Comparison of ENCODE assay signal across 14 cellular contexts in genomic region chr2:219469186-219469724, GRCh38. TPM values are rescaled to one million over a fixed set of nuclear protein-coding genes. Genes with fewer than 3 reads are reported as not detected.
A peak's percentile ranks its signal among the peaks of the same experiment; 100 is the strongest.
DNase-seq lines count a peak whose midpoint lies in the region; ATAC-seq, FAIRE-seq and TF ChIP-seq lines count a peak whose summit lies in the region.
"Had no signal": no experiment of that assay in that cellular context is flagged by ENCODE, and none has a peak within 500 bp of the region (broad histone marks: within the 10 kb centered on the region; RNA-seq: fewer than 3 reads in every experiment).

No MANE protein-coding gene starts in this region.

- no peak overlapping the region for H3K4me3 ChIP-seq in fibroblast of the aortic adventitia (ENCODE audit: low read depth, low read length)
- H3K4me3 ChIP-seq in sigmoid colon, result no peak overlapping the region
- H3K4me3 ChIP-seq in upper lobe of left lung, result no peak overlapping the region
- H3K4me3 ChIP-seq: colonic mucosa, right lobe of liver had no signal

- 89% methylated on average over 16 of the region's 16 CpGs for WGBS in sigmoid colon, 2 donors
- WGBS in upper lobe of left lung, 2 donors, result 86 to 87% methylated on average over 13 to 16 of the region's 16 CpGs

- no peak for TF ChIP-seq POLR2A in sigmoid colon (IDR thresholded peaks at IDR 0.05)
- no peak for TF ChIP-seq POLR2A in GM12891 (IDR thresholded peaks at IDR 0.05; ENCODE audit: low read depth, low read length)
- no peak for TF ChIP-seq POLR2A in upper lobe of left lung (IDR thresholded peaks at IDR 0.05)

- DNase-seq in HCEC 1CT (peak; percentile 66), T1000 (lab: John Stamatoyannopoulos, UW) (peak; percentile 33), fibroblast of the aortic adventitia (ENCODE audit: low read depth) (peak; percentile 30), sigmoid colon (no peak), GM12891 (ENCODE audit: insufficient read length, low spot score) (no peak), upper lobe of left lung (no peak)
- DNase-seq: activated CD4-positive, alpha-beta T cell treated with anti-CD3 and anti-CD28 coated beads for 1 hour; colonic mucosa; right lobe of liver; SHP77 treated with DMSO at 0.1 percent for 48 hours had no signal

- peak overlapping the region; percentile 77 to 99 (median 99) for H3K27ac ChIP-seq in sigmoid colon
- no peak overlapping the region for H3K27ac ChIP-seq in upper lobe of left lung
- H3K27ac ChIP-seq: colonic mucosa, right lobe of liver had no signal

- intact Hi-C loops in sigmoid colon (cut with DNase I), result no loop called here

- H3K9me3 ChIP-seq in sigmoid colon (no peaks in the 10 kb centered on the region), upper lobe of left lung (no peaks in the 10 kb centered on the region)
- H3K9me3 ChIP-seq: colonic mucosa, right lobe of liver had no signal

- H3K4me1 ChIP-seq in sigmoid colon (peaks cover 0 to 60% (median 55%) of the 10 kb centered on the region in 4 donors), upper lobe of left lung (no peaks in the 10 kb centered on the region)
- H3K4me1 ChIP-seq: colonic mucosa, right lobe of liver had no signal

- peaks cover 7 to 92% (median 51%) of the 10 kb centered on the region in 4 donors for H3K36me3 ChIP-seq in sigmoid colon
- no peaks in the 10 kb centered on the region for H3K36me3 ChIP-seq in upper lobe of left lung
- H3K36me3 ChIP-seq: colonic mucosa, right lobe of liver had no signal

- FAIRE-seq in GM12891 (lab: Jason Lieb, UNC), result no peak
- FAIRE-seq: D721Med had no signal

- ATAC-seq in GM19397 (IDR thresholded peaks at IDR 0.05; ENCODE audit: unreplicated experiment) (no peak), GM18502 (IDR thresholded peaks at IDR 0.05; ENCODE audit: poor library complexity, unreplicated experiment) (no peak), upper lobe of left lung (ENCODE audit: low FRiP score in 2 of 2) (no peak)

- H3K27me3 ChIP-seq in sigmoid colon, result no peaks in the 10 kb centered on the region
- no peaks in the 10 kb centered on the region for H3K27me3 ChIP-seq in upper lobe of left lung
- H3K27me3 ChIP-seq: colonic mucosa, right lobe of liver had no signal

- TF ChIP-seq CTCF in fibroblast of the aortic adventitia (IDR thresholded peaks at IDR 0.05; ENCODE audit: insufficient read depth, low read length), result no peak
- no peak for TF ChIP-seq CTCF in sigmoid colon (IDR thresholded peaks at IDR 0.05)
- TF ChIP-seq CTCF in upper lobe of left lung (IDR thresholded peaks at IDR 0.05), result no peak

- TF ChIP-seq EP300 in sigmoid colon (IDR thresholded peaks at IDR 0.05), result no peak
- TF ChIP-seq EP300 in upper lobe of left lung (IDR thresholded peaks at IDR 0.05), result no peak

TF ChIP-seq in GM12891, 5 proteins besides CTCF, POLR2A, EP300 and RAD21:
- TF ChIP-seq POLR2AphosphoS5 (IDR thresholded peaks at IDR 0.05; ENCODE audit: low read depth, low read length) (no peak), TAF1 (IDR thresholded peaks at IDR 0.05; ENCODE audit: low read depth, low read length) (no peak), SPI1 (IDR thresholded peaks at IDR 0.05; ENCODE audit: low read depth, low read length) (no peak), POU2F2 (IDR thresholded peaks at IDR 0.05; ENCODE audit: low read depth, low read length) (no peak), PAX5 (IDR thresholded peaks at IDR 0.05; ENCODE audit: insufficient read depth, low read length, severe bottlenecking) (no peak)

RNA-seq across cellular contexts. Expression of gene GMPPA, which starts 29.4 kb away (rescaled TPM):
- total RNA-seq in fibroblast of the aortic adventitia (ENCODE audit: low replicate concordance) (16.6 and 66.3 TPM in 2 replicates), sigmoid colon (10 to 100 TPM; 13.9 to 24.7 (median 21.3) TPM), upper lobe of left lung (10 to 100 TPM; 20.8 to 38.5 (median 24.9) TPM)
- polyA plus RNA-seq in sigmoid colon, result 10 to 100 TPM; 42.6 to 52.8 (median 44.2) TPM
- polyA plus RNA-seq in GM12891 (2012; ENCODE audit: low read depth, missing spikeins), result 32.6 TPM

RNA-seq across cellular contexts. Expression of gene SPEG, which starts 34.6 kb away (rescaled TPM):
- 22.7 and 36.1 TPM in 2 replicates for total RNA-seq in fibroblast of the aortic adventitia (ENCODE audit: low replicate concordance)
- total RNA-seq in sigmoid colon, result 100 to 1,000 TPM; 123 to 321 (median 194) TPM
- 10 to 100 TPM in 2 of 3 donors, 1 to 10 TPM in 1; 6.0 to 25.4 (median 13.4) TPM for polyA plus RNA-seq in sigmoid colon
- not detected for polyA plus RNA-seq in GM12891 (2012; ENCODE audit: low read depth, missing spikeins)
- total RNA-seq in upper lobe of left lung, result 1 to 10 TPM; 2.3 to 8.9 (median 4.9) TPM

RNA-seq across cellular contexts. Expression of gene ASIC4, which starts 45.0 kb away (rescaled TPM):
- total RNA-seq in fibroblast of the aortic adventitia (ENCODE audit: low replicate concordance) (not detected in 2 replicates), sigmoid colon (under 1 TPM in 1 of 4 donors, not detected in 3; under 0.01 TPM), upper lobe of left lung (under 1 TPM in 3 of 6 donors, not detected in 3; 0.20 to 0.34 (median 0.29) TPM)
- polyA plus RNA-seq in sigmoid colon, result under 1 TPM in 1 of 3 donors, not detected in 2; 0.07 TPM
- polyA plus RNA-seq in GM12891 (2012; ENCODE audit: low read depth, missing spikeins), result not detected
- total RNA-seq: mucosa of gallbladder, right lobe of liver had no signal

RNA-seq across cellular contexts. Expression of gene DES, which starts 51.1 kb away (rescaled TPM):
- total RNA-seq in fibroblast of the aortic adventitia (ENCODE audit: low replicate concordance), result 3.3 and 4.7 TPM in 2 replicates
- over 10,000 TPM in 3 of 4 donors, 1,000 to 10,000 TPM in 1; 7,366 to 30,562 (median 13,340) TPM for total RNA-seq in sigmoid colon
- polyA plus RNA-seq in sigmoid colon, result 100 to 1,000 TPM in 2 of 3 donors, 10 to 100 TPM in 1; 35.1 to 264 (median 162) TPM
- not detected for polyA plus RNA-seq in GM12891 (2012; ENCODE audit: low read depth, missing spikeins)
- 100 to 1,000 TPM in 2 of 6 donors, 10 to 100 TPM in 4; 39.7 to 299 (median 70.8) TPM for total RNA-seq in upper lobe of left lung

Comparison
In these comparisons a context has a peak if more than half of its experiments do, and no peak if none do; other contexts are left out.
1. DNase-seq: peak in HCEC 1CT (single experiment), T1000 (single experiment) and fibroblast of the aortic adventitia (single experiment); none in sigmoid colon (single experiment), GM12891 (single experiment) and upper lobe of left lung (0 of 2).
2. H3K27ac ChIP-seq: peak in sigmoid colon (4 of 4); none in upper lobe of left lung (0 of 4).